1 cellular context compared by ENCODE assay signal in genomic region chr20:37273988-37274387, GRCh38.
TF ChIP-seq lines count a peak whose summit lies in the region.

No MANE protein-coding gene starts in this region.

TF ChIP-seq in HepG2, 621 proteins besides CTCF, POLR2A, EP300 and RAD21:
- no peak for TF ChIP-seq DNMT1 (CRISPR knock-in tag; IDR thresholded peaks at IDR 0.05)
- TF ChIP-seq PCBP2 (optimal IDR thresholded peaks at IDR 0.05; ENCODE audit: low read depth, low read length, poor library complexity, severe bottlenecking), result peak; percentile 64
- no peak for TF ChIP-seq ZFP1 (CRISPR knock-in tag; IDR thresholded peaks at IDR 0.05)
- no peak for TF ChIP-seq GMEB1 (CRISPR knock-in tag; IDR thresholded peaks at IDR 0.05; ENCODE audit: borderline replicate concordance)
- no peak for TF ChIP-seq ZFAT (CRISPR knock-in tag; conservative IDR thresholded peaks at IDR 0.05)
- TF ChIP-seq MZF1 (CRISPR knock-in tag; IDR thresholded peaks at IDR 0.05; ENCODE audit: borderline replicate concordance), result no peak
- TF ChIP-seq PREB (CRISPR knock-in tag; IDR thresholded peaks at IDR 0.05), result no peak
- TF ChIP-seq KMT2A (CRISPR knock-in tag; IDR thresholded peaks at IDR 0.05), result no peak
- no peak for TF ChIP-seq SRF (IDR thresholded peaks at IDR 0.05; ENCODE audit: low read depth, low read length)
- no peak for TF ChIP-seq ZFP62 (CRISPR knock-in tag; IDR thresholded peaks at IDR 0.05)
- no peak for TF ChIP-seq ZNF768 (CRISPR knock-in tag; IDR thresholded peaks at IDR 0.05)
- TF ChIP-seq GPBP1L1 (CRISPR knock-in tag; IDR thresholded peaks at IDR 0.05), result no peak
- TF ChIP-seq YEATS2 (CRISPR knock-in tag; IDR thresholded peaks at IDR 0.05; ENCODE audit: borderline replicate concordance), result no peak
- TF ChIP-seq FIP1L1 (IDR thresholded peaks at IDR 0.05; ENCODE audit: borderline replicate concordance, insufficient read depth, low read depth, low read length), result no peak
- TF ChIP-seq TP53 (CRISPR knock-in tag; conservative IDR thresholded peaks at IDR 0.05), result no peak
- TF ChIP-seq ZNF720 (CRISPR knock-in tag; IDR thresholded peaks at IDR 0.05), result no peak
- no peak for TF ChIP-seq ZSCAN5A (CRISPR knock-in tag; IDR thresholded peaks at IDR 0.05; ENCODE audit: borderline replicate concordance)
- 0 out of 2 replicates have a peak, but pooled peaks have one; percentile 32 for TF ChIP-seq PCBP1 (IDR thresholded peaks at IDR 0.05; ENCODE audit: borderline replicate concordance, low read depth, low read length)
- TF ChIP-seq SMAD3 (CRISPR knock-in tag; IDR thresholded peaks at IDR 0.05), result no peak
- TF ChIP-seq ZC3H4 (CRISPR knock-in tag; IDR thresholded peaks at IDR 0.05; ENCODE audit: borderline replicate concordance), result no peak
- TF ChIP-seq SKI (IDR thresholded peaks at IDR 0.05; ENCODE audit: partially characterized antibody), result no peak
- TF ChIP-seq HNRNPK (IDR thresholded peaks at IDR 0.05; ENCODE audit: low read depth, low read length, poor library complexity, severe bottlenecking), result peak; percentile 91
- TF ChIP-seq ZBED4 (CRISPR knock-in tag; IDR thresholded peaks at IDR 0.05; ENCODE audit: borderline replicate concordance), result no peak
- TF ChIP-seq ATF2 (CRISPR knock-in tag; IDR thresholded peaks at IDR 0.05), result no peak
- TF ChIP-seq XBP1 (CRISPR knock-in tag; IDR thresholded peaks at IDR 0.05), result no peak
